Comparison of ENCODE assay signal across 31 cellular contexts in the genomic region with DNA sequence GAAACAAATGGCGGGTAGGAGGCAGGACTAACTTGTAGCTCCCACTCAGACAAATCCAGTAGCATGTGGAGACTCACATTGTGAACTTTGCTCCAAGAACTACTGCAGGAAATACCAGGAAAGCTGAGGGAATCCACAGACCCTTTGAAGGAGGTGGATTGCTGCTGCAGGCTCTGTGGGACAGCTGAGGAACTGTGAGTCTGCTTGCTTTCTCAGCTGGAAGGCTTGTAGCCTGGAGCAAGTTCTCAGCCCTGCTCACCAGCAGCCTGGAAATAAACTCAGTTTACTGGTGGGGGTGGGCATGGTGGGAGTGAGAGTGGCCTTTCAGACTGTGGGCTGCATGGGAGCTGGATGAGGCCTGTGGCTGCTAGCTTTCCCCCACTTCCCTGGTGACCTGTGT. TPM values are rescaled to one million over a fixed set of nuclear protein-coding genes. Genes with fewer than 3 reads are reported as not detected.
DNase-seq lines count a peak whose midpoint lies in the region; ATAC-seq, FAIRE-seq and TF ChIP-seq lines count a peak whose summit lies in the region.
"Had no signal": no experiment of that assay in that cellular context is flagged by ENCODE, and none has a peak within 500 bp of the region (broad histone marks: within the 10 kb centered on the region; RNA-seq: fewer than 3 reads in every experiment).

No MANE protein-coding gene starts in this region.

- no peaks in the 10 kb centered on the region for H3K27me3 Mint-ChIP-seq in astrocyte (ENCODE audit: low read depth, unreplicated experiment)
- H3K27me3 Mint-ChIP-seq: activated CD4-positive, alpha-beta T cell treated with anti-CD3 and anti-CD28 coated beads for 36 hours; activated CD8-positive, alpha-beta T cell treated with anti-CD3 and anti-CD28 coated beads for 36 hours had no signal

- H3K4me1 ChIP-seq in astrocyte (ENCODE audit: insufficient read depth, low read length) (peaks cover 5% of the 10 kb centered on the region), vagina (no peaks in the 10 kb centered on the region), BE2C (no peaks in the 10 kb centered on the region)
- H3K4me1 ChIP-seq: adrenal gland, breast epithelium, psoas muscle, upper lobe of left lung had no signal

- peak; percentile 72 for FAIRE-seq in astrocyte (lab: Jason Lieb, UNC)
- FAIRE-seq: G401.6, RCC 7860 had no signal

- peak overlapping the region; percentile 78 for H3K27ac Mint-ChIP-seq in astrocyte (ENCODE audit: unreplicated experiment)
- H3K27ac Mint-ChIP-seq: activated CD4-positive, alpha-beta T cell treated with anti-CD3 and anti-CD28 coated beads for 36 hours; GM23338; mesothelial cell of epicardium; T-helper 2 cell treated with Interferon-gamma antibody and Interleukin-4, amounts not matched to agents 5 μg/mL and 100 μg/mL, for 36 hours had no signal

- H3K36me3 ChIP-seq in astrocyte (ENCODE audit: insufficient read depth, low read length) (no peaks in the 10 kb centered on the region), vagina (no peaks in the 10 kb centered on the region), BE2C (no peaks in the 10 kb centered on the region)
- H3K36me3 ChIP-seq: adrenal gland, breast epithelium, upper lobe of left lung had no signal

- H3K4me2 ChIP-seq in astrocyte (ENCODE audit: low read length): peak overlapping the region; percentile 33
- H3K4me2 ChIP-seq: GM23338 had no signal

- no peaks in the 10 kb centered on the region for H4K20me1 ChIP-seq in astrocyte (ENCODE audit: insufficient read depth, low read length)

- peaks cover 3% of the 10 kb centered on the region for H3K9me3 Mint-ChIP-seq in astrocyte (ENCODE audit: unreplicated experiment)

- no peaks in the 10 kb centered on the region for H3K79me2 ChIP-seq in astrocyte (ENCODE audit: insufficient read depth, low read length)

- H3K9ac ChIP-seq in astrocyte (ENCODE audit: low read length): no peak overlapping the region

- H3K27me3 ChIP-seq in astrocyte (ENCODE audit: insufficient read depth, low read length) (no peaks in the 10 kb centered on the region), vagina (no peaks in the 10 kb centered on the region), BE2C (no peaks in the 10 kb centered on the region)
- H3K27me3 ChIP-seq: upper lobe of left lung had no signal

- H3K4me3 ChIP-seq in astrocyte (ENCODE audit: insufficient read depth, low read depth, low read length) (no peak overlapping the region), foreskin fibroblast (ENCODE audit: low read depth in 1 of 2, low read length in 2 of 2) (no peak overlapping the region), skeletal muscle cell (ENCODE audit: low read depth, low read length) (no peak overlapping the region), vagina (no peak overlapping the region), BE2C (ENCODE audit: low read depth, low read length) (no peak overlapping the region)
- H3K4me3 ChIP-seq: adrenal gland, breast epithelium, GM23338, psoas muscle, upper lobe of left lung had no signal

- peaks cover 7% of the 10 kb centered on the region for H3K4me1 Mint-ChIP-seq in astrocyte (ENCODE audit: low read depth, unreplicated experiment)
- H3K4me1 Mint-ChIP-seq: GM23338, mesothelial cell of epicardium had no signal

- TF ChIP-seq CTCF in astrocyte (IDR thresholded peaks at IDR 0.05; ENCODE audit: insufficient read depth, low read depth, low read length) (no peak), foreskin fibroblast (IDR thresholded peaks at IDR 0.05; ENCODE audit: low read depth, low read length) (no peak), vagina (IDR thresholded peaks at IDR 0.05) (no peak), BE2C (IDR thresholded peaks at IDR 0.05; ENCODE audit: low read depth, low read length) (no peak)

- H2AFZ ChIP-seq in astrocyte (ENCODE audit: low read depth, low read length): no peak overlapping the region
- H2AFZ ChIP-seq: GM23338 had no signal

- peak overlapping the region; percentile 19 for H3K27ac ChIP-seq in astrocyte (ENCODE audit: low read depth, low read length)
- H3K27ac ChIP-seq in vagina: no peak overlapping the region
- H3K27ac ChIP-seq: adrenal gland, breast epithelium, psoas muscle, upper lobe of left lung, VCaP had no signal

- H3K36me3 Mint-ChIP-seq in astrocyte (ENCODE audit: low read depth, unreplicated experiment): no peaks in the 10 kb centered on the region
- H3K36me3 Mint-ChIP-seq: mesothelial cell of epicardium had no signal

- no peak for TF ChIP-seq POLR2A in vagina (IDR thresholded peaks at IDR 0.05)

- no peaks in the 10 kb centered on the region for H3K9me3 ChIP-seq in astrocyte (ENCODE audit: insufficient read depth, low read depth, low read length)
- no peaks in the 10 kb centered on the region for H3K9me3 ChIP-seq in vagina
- no peaks in the 10 kb centered on the region for H3K9me3 ChIP-seq in BE2C
- H3K9me3 ChIP-seq: adrenal gland, psoas muscle had no signal

- DNase-seq in EH (ENCODE audit: low read depth) (peak; percentile 84), astrocyte (ENCODE audit: low read depth) (peak; percentile 33), foreskin fibroblast (peak; percentile 35 to 65), skeletal muscle cell (ENCODE audit: low read depth) (peak; percentile 15), vagina (ENCODE audit: extremely low spot score in 2 of 2) (no peak), GOT3 (lab: John Stamatoyannopoulos, UW) (no peak), BE2C (no peak)
- DNase-seq: activated CD4-positive, alpha-beta T cell treated with anti-CD3 and anti-CD28 coated beads for 36 hours; adrenal gland; cortex of kidney; effector memory CD4-positive, alpha-beta T cell; glutamatergic neuron; NCI-H1092; NCI-H187 treated with DMSO at 0.1 percent for 48 hours; NCI-H2171; psoas muscle; SIG-M5; upper lobe of left lung had no signal

- intact Hi-C loops in vagina (cut with DNase I): no loop called here

- ATAC-seq in GM21447 (IDR thresholded peaks at IDR 0.05; ENCODE audit: unreplicated experiment): no peak
- ATAC-seq: GM23338, psoas muscle had no signal

- H3K4me3 Mint-ChIP-seq in astrocyte (ENCODE audit: unreplicated experiment): no peak overlapping the region
- H3K4me3 Mint-ChIP-seq: activated CD4-positive, alpha-beta T cell treated with anti-CD3 and anti-CD28 coated beads for 36 hours; activated CD8-positive, alpha-beta T cell treated with anti-CD3 and anti-CD28 coated beads for 36 hours; activated naive CD4-positive, alpha-beta T cell treated with anti-CD3 and anti-CD28 coated beads, Interleukin-2, amount 10 ng/mL, durations not matched to agents 7 days and 5 days; CD8-positive, alpha-beta memory T cell; GM23338; mesothelial cell of epicardium; T-helper 2 cell treated with Interferon-gamma antibody and Interleukin-4, amounts not matched to agents 5 μg/mL and 100 μg/mL, for 36 hours had no signal

RNA-seq across cellular contexts. Expression of a gene that starts 16.0 kb away (rescaled TPM):
- total RNA-seq in astrocyte (0.95 and 1.7 TPM in 2 replicates), vagina (not detected)
- polyA plus RNA-seq in BE2C (2012; ENCODE audit: insufficient read depth, insufficient read length, low read depth): not detected
- total RNA-seq: activated CD4-positive, alpha-beta T cell treated with anti-CD3 and anti-CD28 coated beads for 36 hours; activated CD8-positive, alpha-beta T cell treated with anti-CD3 and anti-CD28 coated beads for 36 hours; adrenal gland; CD8-positive, alpha-beta memory T cell; GM23338; liver; mesothelial cell of epicardium; NCI-H460 had no signal
- polyA plus RNA-seq: CD8-positive, alpha-beta memory T cell; GM23338; liver had no signal

Comparison
In these comparisons a context has a peak if more than half of its experiments do, and no peak if none do; other contexts are left out.
1. DNase-seq: peak in EH (single experiment), astrocyte (single experiment), foreskin fibroblast (2 of 2) and skeletal muscle cell (single experiment); none in vagina (0 of 2), GOT3 (single experiment) and BE2C (single experiment).